In genomic region chr18:55522011-55522410, GRCh38 we compare ENCODE assay signal across 8 cellular contexts.
DNase-seq lines count a peak whose midpoint lies in the region; ATAC-seq and TF ChIP-seq lines count a peak whose summit lies in the region.

No MANE protein-coding gene starts in this region.

- H3K4me2 ChIP-seq in DND-41 (ENCODE audit: insufficient read depth, low read length): no peak overlapping the region

- no peak overlapping the region for H3K4me3 ChIP-seq in DND-41 (ENCODE audit: low read depth in 1 of 2, low read length in 2 of 2)
- H3K4me3 ChIP-seq in SJCRH30: no peak overlapping the region
- no peak overlapping the region for H3K4me3 ChIP-seq in left lung
- no peak overlapping the region for H3K4me3 ChIP-seq in stomach

- H3K27ac ChIP-seq in DND-41 (ENCODE audit: low read length): no peak overlapping the region
- H3K27ac ChIP-seq in SJCRH30: no peak overlapping the region
- H3K27ac ChIP-seq in left lung: no peak overlapping the region
- no peak overlapping the region for H3K27ac ChIP-seq in stomach

- H3K4me1 ChIP-seq in DND-41 (ENCODE audit: insufficient read depth, low read length): no peaks in the 10 kb centered on the region
- peaks cover 6% of the 10 kb centered on the region; the same call in 1 of the 2 replicates for H3K4me1 ChIP-seq in SJCRH30
- H3K4me1 ChIP-seq in left lung: no peaks in the 10 kb centered on the region
- no peaks in the 10 kb centered on the region for H3K4me1 ChIP-seq in stomach

- H2AFZ ChIP-seq in DND-41 (ENCODE audit: low read depth, low read length): no peak overlapping the region

- no peaks in the 10 kb centered on the region for H3K9me3 ChIP-seq in DND-41 (ENCODE audit: insufficient read depth, low read length, severe bottlenecking)
- H3K9me3 ChIP-seq in SJCRH30 (replicated peaks): no peaks in the 10 kb centered on the region
- H3K9me3 ChIP-seq in left lung: no peaks in the 10 kb centered on the region
- H3K9me3 ChIP-seq in stomach: no peaks in the 10 kb centered on the region

- ATAC-seq in DND-41 (ENCODE audit: insufficient read depth, low read depth) (no peak), GM19468 (IDR thresholded peaks at IDR 0.05; ENCODE audit: extremely low read depth, unreplicated experiment) (peak; percentile 49), left lung (no peak)

- H3K79me2 ChIP-seq in DND-41 (ENCODE audit: insufficient read depth, low read length): no peaks in the 10 kb centered on the region

- no peak for TF ChIP-seq EP300 in stomach (IDR thresholded peaks at IDR 0.05)

- TF ChIP-seq POLR2A in stomach (IDR thresholded peaks at IDR 0.05): no peak

- no peak overlapping the region for H3K9ac ChIP-seq in DND-41 (ENCODE audit: low read depth, low read length)

- intact Hi-C loops in left lung (cut with DNase I): no loop called here
- intact Hi-C loops in stomach (cut with DNase I; ENCODE audit: low total_unique reads): no loop called here

- H3K27me3 ChIP-seq in DND-41 (ENCODE audit: insufficient read depth, low read length, poor library complexity) (no peaks in the 10 kb centered on the region), SJCRH30 (no peaks in the 10 kb centered on the region), left lung (no peaks in the 10 kb centered on the region), stomach (no peaks in the 10 kb centered on the region)

- DNase-seq in DND-41 (peak; percentile 25), SJCRH30 (peak; percentile 11 to 22), islet precursor cell (peak; percentile 58), left lung (no peak), stomach (no peak), activated gamma-delta T cell (lab: John Stamatoyannopoulos, UW) (no peak), 8988T (no peak)

- TF ChIP-seq CTCF in DND-41 (IDR thresholded peaks at IDR 0.05; ENCODE audit: borderline replicate concordance, extremely low read depth, low read length, poor library complexity, severe bottlenecking): peak; percentile 45
- no peak for TF ChIP-seq CTCF in left lung (IDR thresholded peaks at IDR 0.05)
- TF ChIP-seq CTCF in stomach (IDR thresholded peaks at IDR 0.05): no peak

- H4K20me1 ChIP-seq in DND-41 (ENCODE audit: insufficient read depth, low read length): no peaks in the 10 kb centered on the region

- 58 to 62% (median 61%) methylated on average over 3 of the region's 3 CpGs for WGBS in stomach, 5 donors

- H3K36me3 ChIP-seq in DND-41 (ENCODE audit: insufficient read depth, low read length) (no peaks in the 10 kb centered on the region), SJCRH30 (no peaks in the 10 kb centered on the region), left lung (no peaks in the 10 kb centered on the region), stomach (no peaks in the 10 kb centered on the region)

Comparison
In these comparisons a context has a peak if more than half of its experiments do, and no peak if none do; other contexts are left out.
1. DNase-seq: peak in DND-41 (single experiment), SJCRH30 (2 of 2) and islet precursor cell (single experiment); none in left lung (0 of 2), stomach (single experiment), activated gamma-delta T cell (single experiment) and 8988T (single experiment).